In the genomic region with DNA sequence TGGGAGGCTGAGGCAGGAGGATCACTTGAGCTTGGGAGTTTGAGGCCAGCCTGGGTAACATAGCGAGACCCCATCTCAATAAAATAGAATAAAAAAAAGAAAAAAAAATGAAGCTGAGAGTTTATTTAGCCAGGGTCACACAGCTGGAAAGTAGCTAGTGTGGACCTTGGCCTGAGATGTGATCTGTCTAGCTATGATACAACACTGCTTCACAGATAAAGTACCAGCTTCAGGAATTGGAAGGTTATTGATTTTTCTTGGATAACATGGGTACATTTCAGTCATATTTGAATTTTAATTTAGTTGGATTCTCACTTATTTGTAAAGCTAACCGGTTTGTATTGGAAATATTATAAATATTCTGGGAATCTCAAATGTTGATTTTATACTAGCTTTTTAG, we compare ENCODE assay signal across 26 cellular contexts. TPM values are rescaled to one million over a fixed set of nuclear protein-coding genes. Genes with fewer than 3 reads are reported as not detected.
DNase-seq lines count a peak whose midpoint lies in the region; ATAC-seq and TF ChIP-seq lines count a peak whose summit lies in the region.
"Had no signal": no experiment of that assay in that cellular context is flagged by ENCODE, and none has a peak within 500 bp of the region (broad histone marks: within the 10 kb centered on the region; RNA-seq: fewer than 3 reads in every experiment).

No MANE protein-coding gene starts in this region.

- ATAC-seq in left lobe of liver, result peak; percentile 80
- ATAC-seq in stimulated activated effector memory CD8-positive, alpha-beta T cell treated with anti-CD3 and anti-CD28 coated beads, Interleukin-12 subunit alpha, Interleukin-12 subunit beta, amount 100 ng/mL, for 72 hours, result no peak
- ATAC-seq in GM18517 (IDR thresholded peaks at IDR 0.05; ENCODE audit: unreplicated experiment), result no peak
- ATAC-seq in natural killer cell, result no peak
- ATAC-seq: HCT116 had no signal

- intact Hi-C loops in activated CD4-positive, alpha-beta T cell treated with anti-CD3 and anti-CD28 coated beads, Interleukin-2, amount 10 ng/mL, durations not matched to agents 24 days and 14 days (cut with micrococcal nuclease), result no loop called here
- intact Hi-C loops in activated CD4-positive, alpha-beta memory T cell treated with anti-CD3 and anti-CD28 coated beads for 36 hours (cut with micrococcal nuclease), result loop anchor here (10.0 kb wide), 1 partner anchor 492 kb away; a partner anchor contains a TSS
- intact Hi-C loops in OCI-LY7 (cut with micrococcal nuclease; ENCODE audit: unreplicated experiment), result no loop called here
- intact Hi-C loops in natural killer cell (cut with micrococcal nuclease), result no loop called here

- H3K4me1 Mint-ChIP-seq in activated CD4-positive, alpha-beta T cell treated with anti-CD3 and anti-CD28 coated beads, Interleukin-2, amount 10 ng/mL, durations not matched to agents 24 days and 14 days, result peaks cover 19% of the 10 kb centered on the region
- peaks cover 38% of the 10 kb centered on the region for H3K4me1 Mint-ChIP-seq in activated CD4-positive, alpha-beta memory T cell treated with anti-CD3 and anti-CD28 coated beads for 36 hours (ENCODE audit: low read depth)
- H3K4me1 Mint-ChIP-seq in stimulated activated effector memory CD8-positive, alpha-beta T cell treated with anti-CD3 and anti-CD28 coated beads, Interleukin-12 subunit alpha, Interleukin-12 subunit beta, amount 100 ng/mL, for 72 hours, result peaks cover 16% of the 10 kb centered on the region
- peaks cover 5 to 12% of the 10 kb centered on the region in 2 donors for H3K4me1 Mint-ChIP-seq in natural killer cell

- POLR2A ChIA-PET in activated CD4-positive, alpha-beta memory T cell treated with anti-CD3 and anti-CD28 coated beads for 36 hours (lab: Charles Lee), result interaction anchor here (0.9 kb wide), 1 partner anchor 12 kb away, joined by 3 read pairs; no protein-coding TSS in a partner anchor
- POLR2A ChIA-PET in OCI-LY7 (lab: Charles Lee), result interaction anchor here (0.6 to 2.5 kb wide), 5 partner anchors 9 to 58 kb away, joined by 3 to 13 read pairs (median 4); no protein-coding TSS in a partner anchor

- no peaks in the 10 kb centered on the region for H3K9me3 ChIP-seq in OCI-LY7 (ENCODE audit: low read length)
- H3K9me3 ChIP-seq: BLaER1, MG63, SJSA1 had no signal

- no TSS peak for BruUV-seq in OCI-LY7 (replicated peaks; lab: Mats Ljungman, UMichigan)

- peaks cover 22% of the 10 kb centered on the region for H3K36me3 Mint-ChIP-seq in activated CD4-positive, alpha-beta T cell treated with anti-CD3 and anti-CD28 coated beads, Interleukin-2, amount 10 ng/mL, durations not matched to agents 24 days and 14 days (ENCODE audit: low read depth)
- peaks cover 20% of the 10 kb centered on the region for H3K36me3 Mint-ChIP-seq in activated CD4-positive, alpha-beta memory T cell treated with anti-CD3 and anti-CD28 coated beads for 36 hours
- H3K36me3 Mint-ChIP-seq in stimulated activated effector memory CD8-positive, alpha-beta T cell treated with anti-CD3 and anti-CD28 coated beads, Interleukin-12 subunit alpha, Interleukin-12 subunit beta, amount 100 ng/mL, for 72 hours, result peaks cover 17% of the 10 kb centered on the region
- H3K36me3 Mint-ChIP-seq in natural killer cell, result no peaks in the 10 kb centered on the region

- no peaks in the 10 kb centered on the region for H4K20me1 ChIP-seq in OCI-LY7 (ENCODE audit: insufficient read depth, low read length)
- H4K20me1 ChIP-seq: BLaER1 had no signal

- H3K27me3 Mint-ChIP-seq in activated CD4-positive, alpha-beta T cell treated with anti-CD3 and anti-CD28 coated beads, Interleukin-2, amount 10 ng/mL, durations not matched to agents 24 days and 14 days, result no peaks in the 10 kb centered on the region
- no peaks in the 10 kb centered on the region for H3K27me3 Mint-ChIP-seq in activated CD4-positive, alpha-beta memory T cell treated with anti-CD3 and anti-CD28 coated beads for 36 hours
- no peaks in the 10 kb centered on the region for H3K27me3 Mint-ChIP-seq in natural killer cell (ENCODE audit: low read depth in 2 of 2)
- H3K27me3 Mint-ChIP-seq: CD4-positive, CD25-positive, alpha-beta regulatory T cell had no signal

- no peaks in the 10 kb centered on the region for H3K9me3 Mint-ChIP-seq in activated CD4-positive, alpha-beta T cell treated with anti-CD3 and anti-CD28 coated beads, Interleukin-2, amount 10 ng/mL, durations not matched to agents 24 days and 14 days
- peaks cover 5% of the 10 kb centered on the region for H3K9me3 Mint-ChIP-seq in activated CD4-positive, alpha-beta memory T cell treated with anti-CD3 and anti-CD28 coated beads for 36 hours
- H3K9me3 Mint-ChIP-seq in stimulated activated effector memory CD8-positive, alpha-beta T cell treated with anti-CD3 and anti-CD28 coated beads, Interleukin-12 subunit alpha, Interleukin-12 subunit beta, amount 100 ng/mL, for 72 hours, result no peaks in the 10 kb centered on the region
- H3K9me3 Mint-ChIP-seq in natural killer cell, result no peaks in the 10 kb centered on the region
- H3K9me3 Mint-ChIP-seq: CD4-positive, CD25-positive, alpha-beta regulatory T cell had no signal

- peaks cover 7% of the 10 kb centered on the region for H3K4me1 ChIP-seq in OCI-LY7 (ENCODE audit: insufficient read depth, low read length, poor library complexity, severe bottlenecking)

- no peaks in the 10 kb centered on the region for H3K9me2 ChIP-seq in OCI-LY7 (ENCODE audit: insufficient read depth, low read length)

- TF ChIP-seq CTCF in OCI-LY7 (conservative IDR thresholded peaks at IDR 0.05; ENCODE audit: low read length) (no peak), natural killer cell (IDR thresholded peaks at IDR 0.05) (no peak)

- no peak overlapping the region for H3K4me3 ChIP-seq in OCI-LY7 (ENCODE audit: low read depth, low read length, poor library complexity, severe bottlenecking)
- H3K4me3 ChIP-seq: BLaER1, MG63, SJSA1 had no signal

- CTCF ChIA-PET in activated CD4-positive, alpha-beta memory T cell treated with anti-CD3 and anti-CD28 coated beads for 36 hours (lab: Charles Lee), result interaction anchor here (1.3 to 3.0 kb wide), 4 partner anchors 36 to 123 kb away, joined by 3 to 18 read pairs (median 4); no protein-coding TSS in a partner anchor
- CTCF ChIA-PET in OCI-LY7 (lab: Charles Lee; ENCODE audit: unreplicated experiment), result no interaction called here

- no peak overlapping the region for H3K27ac ChIP-seq in OCI-LY7 (ENCODE audit: low read depth, low read length, poor library complexity, severe bottlenecking)
- H3K27ac ChIP-seq: BLaER1, SJSA1 had no signal

- DNase-seq in activated CD4-positive, alpha-beta T cell treated with anti-CD3 and anti-CD28 coated beads, Interleukin-2, amount 10 ng/mL, durations not matched to agents 24 days and 14 days, result no peak
- no peak for DNase-seq in activated CD4-positive, alpha-beta T cell treated with anti-CD3 and anti-CD28 coated beads for 1 hour
- no peak for DNase-seq in activated CD4-positive, alpha-beta memory T cell treated with anti-CD3 and anti-CD28 coated beads for 36 hours
- DNase-seq in left lobe of liver (ENCODE audit: low spot score), result no peak
- DNase-seq in stimulated activated effector memory CD8-positive, alpha-beta T cell treated with anti-CD3 and anti-CD28 coated beads, Interleukin-12 subunit alpha, Interleukin-12 subunit beta, amount 100 ng/mL, for 72 hours (ENCODE audit: low spot score in 2 of 2), result no peak
- DNase-seq in OCI-LY7 (ENCODE audit: low spot score), result no peak
- no peak for DNase-seq in natural killer cell
- DNase-seq: 8988T; CD4-positive, CD25-positive, alpha-beta regulatory T cell; IMR-90; KG1; MG63; NCI-H1105 treated with DMSO at 0.1 percent for 48 hours; NCI-H146; NCI-H1930; NCI-H2107; NCI-H446; NCI-H524 treated with DMSO at 0.1 percent for 48 hours; NCI-H82; NK-92 treated with Interleukin-12 subunit alpha and Interleukin-12 subunit beta, amount 100 ng/mL, for 24 hours; Right ventricle myocardium superior; RPMI8226 had no signal

- no peak overlapping the region for H3K4me3 Mint-ChIP-seq in activated CD4-positive, alpha-beta T cell treated with anti-CD3 and anti-CD28 coated beads, Interleukin-2, amount 10 ng/mL, durations not matched to agents 24 days and 14 days
- H3K4me3 Mint-ChIP-seq in activated CD4-positive, alpha-beta memory T cell treated with anti-CD3 and anti-CD28 coated beads for 36 hours, result no peak overlapping the region
- H3K4me3 Mint-ChIP-seq in stimulated activated effector memory CD8-positive, alpha-beta T cell treated with anti-CD3 and anti-CD28 coated beads, Interleukin-12 subunit alpha, Interleukin-12 subunit beta, amount 100 ng/mL, for 72 hours, result no peak overlapping the region
- H3K4me3 Mint-ChIP-seq in natural killer cell, result no peak overlapping the region

- H3K36me3 ChIP-seq in OCI-LY7 (ENCODE audit: insufficient read depth, low read length), result no peaks in the 10 kb centered on the region; the same call in 1 of the 2 replicates
- H3K36me3 ChIP-seq: BLaER1, MG63 had no signal

- no peak overlapping the region for H3K4me2 ChIP-seq in OCI-LY7 (ENCODE audit: low read length)
- H3K4me2 ChIP-seq: BLaER1 had no signal

- H3K79me2 ChIP-seq in OCI-LY7 (ENCODE audit: insufficient read depth, low read depth, low read length), result peaks cover 30% of the 10 kb centered on the region; the same call in 1 of the 2 replicates

- H3K27ac Mint-ChIP-seq in activated CD4-positive, alpha-beta T cell treated with anti-CD3 and anti-CD28 coated beads, Interleukin-2, amount 10 ng/mL, durations not matched to agents 24 days and 14 days, result peak overlapping the region; percentile 7
- peak overlapping the region; percentile 25 for H3K27ac Mint-ChIP-seq in activated CD4-positive, alpha-beta memory T cell treated with anti-CD3 and anti-CD28 coated beads for 36 hours
- peak overlapping the region; percentile 23 for H3K27ac Mint-ChIP-seq in stimulated activated effector memory CD8-positive, alpha-beta T cell treated with anti-CD3 and anti-CD28 coated beads, Interleukin-12 subunit alpha, Interleukin-12 subunit beta, amount 100 ng/mL, for 72 hours
- H3K27ac Mint-ChIP-seq in natural killer cell, result no peak overlapping the region

- H2AFZ ChIP-seq in OCI-LY7 (ENCODE audit: low read length), result no peak overlapping the region

RNA-seq across cellular contexts. Expression of a gene that starts 5.1 kb away (rescaled TPM):
- 21.5 and 24.7 TPM in 2 replicates for total RNA-seq in activated CD4-positive, alpha-beta T cell treated with anti-CD3 and anti-CD28 coated beads, Interleukin-2, amount 10 ng/mL, durations not matched to agents 24 days and 14 days
- total RNA-seq in activated CD4-positive, alpha-beta memory T cell treated with anti-CD3 and anti-CD28 coated beads for 36 hours, result 10 to 100 TPM; 22.7 to 23.7 TPM
- 10.0 TPM for total RNA-seq in left lobe of liver
- 14.3 and 18.3 TPM in 2 replicates for total RNA-seq in OCI-LY7 (2014; rRNA removed; shearing (Covaris generic))
- total RNA-seq in OCI-LY7 (2022), result 11.5 and 13.8 TPM in 2 replicates
- total RNA-seq in natural killer cell, result 10 to 100 TPM; 15.3 to 24.8 (median 22.7) TPM

RNA-seq across cellular contexts. Expression of a gene that starts 5.7 kb away (rescaled TPM):
- 49.4 and 50.3 TPM in 2 replicates for total RNA-seq in activated CD4-positive, alpha-beta T cell treated with anti-CD3 and anti-CD28 coated beads, Interleukin-2, amount 10 ng/mL, durations not matched to agents 24 days and 14 days
- total RNA-seq in activated CD4-positive, alpha-beta memory T cell treated with anti-CD3 and anti-CD28 coated beads for 36 hours, result 10 to 100 TPM; 50.6 to 53.6 TPM
- 7.7 TPM for total RNA-seq in left lobe of liver
- 19.6 and 21.9 TPM in 2 replicates for total RNA-seq in OCI-LY7 (2014; rRNA removed; shearing (Covaris generic))
- 27.3 and 34.3 TPM in 2 replicates for total RNA-seq in OCI-LY7 (2022)
- total RNA-seq in natural killer cell, result 10 to 100 TPM in 2 of 3 donors, 1 to 10 TPM in 1; 9.1 to 11.4 (median 11.1) TPM

Comparison
In these comparisons a context has a peak if more than half of its experiments do, and no peak if none do; other contexts are left out.
1. H3K27ac Mint-ChIP-seq: peak in activated CD4-positive, alpha-beta T cell treated with anti-CD3 and anti-CD28 coated beads, Interleukin-2, amount 10 ng/mL, durations not matched to agents 24 days and 14 days (single experiment), activated CD4-positive, alpha-beta memory T cell treated with anti-CD3 and anti-CD28 coated beads for 36 hours (single experiment) and stimulated activated effector memory CD8-positive, alpha-beta T cell treated with anti-CD3 and anti-CD28 coated beads, Interleukin-12 subunit alpha, Interleukin-12 subunit beta, amount 100 ng/mL, for 72 hours (single experiment); none in natural killer cell (0 of 2).